ENCODE assay signal across 31 cellular contexts in genomic region chr6:203663-204062, GRCh38.
"Had no signal": no experiment of that assay in that cellular context is flagged by ENCODE, and none has a peak within 500 bp of the region (broad histone marks: within the 10 kb centered on the region; RNA-seq: fewer than 3 reads in every experiment).

No MANE protein-coding gene starts in this region.

- H3K27ac ChIP-seq: ascending aorta, breast epithelium, cardiac muscle cell, dorsolateral prefrontal cortex, esophagus muscularis mucosa, gastroesophageal sphincter, heart right ventricle had no signal

- H3K27me3 Mint-ChIP-seq: activated naive CD4-positive, alpha-beta T cell treated with anti-CD3 and anti-CD28 coated beads, Interleukin-2, amount 50 U/mL, for 24 hours; central memory CD8-positive, alpha-beta T cell had no signal

- H3K9me3 ChIP-seq: ascending aorta, breast epithelium, esophagus muscularis mucosa, gastroesophageal sphincter, heart right ventricle had no signal

- ATAC-seq: activated CD4-positive, alpha-beta T cell treated with anti-CD3 and anti-CD28 coated beads for 36 hours; activated CD8-positive, alpha-beta memory T cell treated with anti-CD3 and anti-CD28 coated beads, Interleukin-2, amount 10 ng/mL, durations not matched to agents 7 days and 5 days; activated CD8-positive, alpha-beta T cell treated with anti-CD3 and anti-CD28 coated beads, Interleukin-2, amount 10 ng/mL, durations not matched to agents 7 days and 5 days; gastroesophageal sphincter; heart right ventricle had no signal

- H3K4me3 Mint-ChIP-seq: activated CD4-positive, alpha-beta memory T cell treated with anti-CD3 and anti-CD28 coated beads for 36 hours; activated CD4-positive, alpha-beta T cell treated with anti-CD3 and anti-CD28 coated beads for 36 hours; activated CD4-positive, alpha-beta T cell treated with anti-CD3 and anti-CD28 coated beads, Interleukin-2, amount 10 ng/mL, durations not matched to agents 24 days and 14 days; activated CD8-positive, alpha-beta memory T cell treated with anti-CD3 and anti-CD28 coated beads, Interleukin-2, amount 10 ng/mL, durations not matched to agents 7 days and 5 days; activated CD8-positive, alpha-beta T cell treated with anti-CD3 and anti-CD28 coated beads, Interleukin-2, amount 10 ng/mL, durations not matched to agents 7 days and 5 days; activated naive CD4-positive, alpha-beta T cell treated with anti-CD3 and anti-CD28 coated beads for 36 hours; activated naive CD4-positive, alpha-beta T cell treated with anti-CD3 and anti-CD28 coated beads, Interleukin-2, amount 50 U/mL, for 24 hours; activated naive CD8-positive, alpha-beta T cell treated with anti-CD3 and anti-CD28 coated beads, Interleukin-2, amount 10 ng/mL, durations not matched to agents 7 days and 5 days; activated T-helper 1 cell treated with anti-CD3 and anti-CD28 coated beads, Interleukin-12 subunit alpha, Interleukin-12 subunit beta, Interleukin-2, Interleukin-4 antibody, amounts not matched to agents 30 ng/mL and 10 ng/mL and 1 ng/mL, durations not matched to agents 14 hours and 24 hours and 36 hours; brain; central memory CD8-positive, alpha-beta T cell; endodermal cell had no signal

- H3K4me1 Mint-ChIP-seq: activated naive CD4-positive, alpha-beta T cell treated with anti-CD3 and anti-CD28 coated beads, Interleukin-2, amount 50 U/mL, for 24 hours; brain; central memory CD8-positive, alpha-beta T cell; endodermal cell had no signal

- H3K27me3 ChIP-seq: ascending aorta, breast epithelium, cardiac muscle cell had no signal

- H3K36me3 ChIP-seq: ascending aorta, breast epithelium, cardiac muscle cell, esophagus muscularis mucosa, gastroesophageal sphincter, heart right ventricle had no signal

- H3K27ac Mint-ChIP-seq: activated CD4-positive, alpha-beta memory T cell treated with anti-CD3 and anti-CD28 coated beads for 36 hours; activated CD4-positive, alpha-beta T cell treated with anti-CD3 and anti-CD28 coated beads for 36 hours; activated CD4-positive, alpha-beta T cell treated with anti-CD3 and anti-CD28 coated beads, Interleukin-2, amount 10 ng/mL, durations not matched to agents 24 days and 14 days; activated CD8-positive, alpha-beta memory T cell treated with anti-CD3 and anti-CD28 coated beads, Interleukin-2, amount 10 ng/mL, durations not matched to agents 7 days and 5 days; activated CD8-positive, alpha-beta T cell treated with anti-CD3 and anti-CD28 coated beads, Interleukin-2, amount 10 ng/mL, durations not matched to agents 7 days and 5 days; activated naive CD4-positive, alpha-beta T cell treated with anti-CD3 and anti-CD28 coated beads for 36 hours; activated naive CD4-positive, alpha-beta T cell treated with anti-CD3 and anti-CD28 coated beads, Interleukin-2, amount 50 U/mL, for 24 hours; activated naive CD8-positive, alpha-beta T cell treated with anti-CD3 and anti-CD28 coated beads, Interleukin-2, amount 10 ng/mL, durations not matched to agents 7 days and 5 days; activated T-helper 1 cell treated with anti-CD3 and anti-CD28 coated beads, Interleukin-12 subunit alpha, Interleukin-12 subunit beta, Interleukin-2, Interleukin-4 antibody, amounts not matched to agents 30 ng/mL and 10 ng/mL and 1 ng/mL, durations not matched to agents 14 hours and 24 hours and 36 hours; activated T-helper 2 cell treated with anti-CD3 and anti-CD28 coated beads, Interferon-gamma antibody, Interleukin-2, Interleukin-4, amounts not matched to agents 10 μg/mL and 5 μg/mL and 100 μg/mL, durations not matched to agents 14 hours and 24 hours and 36 hours; brain; endodermal cell had no signal

- H3K36me3 Mint-ChIP-seq: activated CD4-positive, alpha-beta memory T cell treated with anti-CD3 and anti-CD28 coated beads for 36 hours; activated naive CD4-positive, alpha-beta T cell treated with anti-CD3 and anti-CD28 coated beads, Interleukin-2, amount 50 U/mL, for 24 hours; activated naive CD8-positive, alpha-beta T cell treated with anti-CD3 and anti-CD28 coated beads, Interleukin-2, amount 10 ng/mL, durations not matched to agents 7 days and 5 days; brain had no signal

- DNase-seq: activated CD4-positive, alpha-beta memory T cell treated with anti-CD3 and anti-CD28 coated beads for 36 hours; activated CD4-positive, alpha-beta T cell treated with anti-CD3 and anti-CD28 coated beads for 36 hours; activated CD4-positive, alpha-beta T cell treated with anti-CD3 and anti-CD28 coated beads, Interleukin-2, amount 10 ng/mL, durations not matched to agents 24 days and 14 days; activated CD4-positive, CD25-positive, alpha-beta regulatory T cell; activated CD4-positive, CD25-positive, alpha-beta regulatory T cell treated with anti-CD3 and anti-CD28 coated beads, Interleukin-2, amount 50 U/mL, for 72 hours; activated CD8-positive, alpha-beta memory T cell treated with anti-CD3 and anti-CD28 coated beads, Interleukin-2, amount 10 ng/mL, durations not matched to agents 7 days and 5 days; activated CD8-positive, alpha-beta memory T cell treated with anti-CD3 and anti-CD28 coated beads, Interleukin-2, amount 50 U/mL, for 4 hours; activated CD8-positive, alpha-beta T cell treated with anti-CD3 and anti-CD28 coated beads, Interleukin-2, amount 10 ng/mL, durations not matched to agents 7 days and 5 days; activated effector memory CD4-positive, alpha-beta T cell treated with anti-CD3 and anti-CD28 coated beads, Interleukin-2, amount 50 U/mL, for 16 hours; activated naive CD4-positive, alpha-beta T cell treated with anti-CD3 and anti-CD28 coated beads for 36 hours; activated naive CD8-positive, alpha-beta T cell treated with anti-CD3 and anti-CD28 coated beads, Interleukin-2, amount 10 ng/mL, durations not matched to agents 7 days and 5 days; activated T-cell treated with anti-CD3 and anti-CD28 coated beads, Interleukin-2, amount 50 U/mL, for 1 hour; activated T-cell treated with anti-CD3 and anti-CD28 coated beads, Interleukin-2, amount 50 U/mL, for 48 hours; cortex of kidney; dorsolateral prefrontal cortex; effector memory CD4-positive, alpha-beta T cell; endodermal cell; erythroblast; foreskin melanocyte; heart right ventricle; T-helper 2 cell had no signal

- H3K9me3 Mint-ChIP-seq: activated CD4-positive, alpha-beta memory T cell treated with anti-CD3 and anti-CD28 coated beads for 36 hours; activated CD4-positive, alpha-beta T cell treated with anti-CD3 and anti-CD28 coated beads, Interleukin-2, amount 10 ng/mL, durations not matched to agents 24 days and 14 days; activated naive CD4-positive, alpha-beta T cell treated with anti-CD3 and anti-CD28 coated beads for 36 hours; activated naive CD4-positive, alpha-beta T cell treated with anti-CD3 and anti-CD28 coated beads, Interleukin-2, amount 50 U/mL, for 24 hours; activated T-helper 1 cell treated with anti-CD3 and anti-CD28 coated beads, Interleukin-12 subunit alpha, Interleukin-12 subunit beta, Interleukin-2, Interleukin-4 antibody, amounts not matched to agents 30 ng/mL and 10 ng/mL and 1 ng/mL, durations not matched to agents 14 hours and 24 hours and 36 hours; activated T-helper 2 cell treated with anti-CD3 and anti-CD28 coated beads, Interferon-gamma antibody, Interleukin-2, Interleukin-4, amounts not matched to agents 10 μg/mL and 5 μg/mL and 100 μg/mL, durations not matched to agents 14 hours and 24 hours and 36 hours; central memory CD8-positive, alpha-beta T cell; endodermal cell had no signal

- H3K4me1 ChIP-seq: ascending aorta, breast epithelium, esophagus muscularis mucosa, gastroesophageal sphincter, heart right ventricle had no signal

- H3K4me3 ChIP-seq: ascending aorta, breast epithelium, cardiac muscle cell, dorsolateral prefrontal cortex, esophagus muscularis mucosa, gastroesophageal sphincter, heart right ventricle had no signal
